In genomic region chr1:6509603-6510291, GRCh38 we compare ENCODE assay signal across 23 cellular contexts. TPM values are rescaled to one million over a fixed set of nuclear protein-coding genes. Genes with fewer than 3 reads are reported as not detected.
DNase-seq lines count a peak whose midpoint lies in the region; ATAC-seq, FAIRE-seq and TF ChIP-seq lines count a peak whose summit lies in the region.
"Had no signal": no experiment of that assay in that cellular context is flagged by ENCODE, and none has a peak within 500 bp of the region (broad histone marks: within the 10 kb centered on the region; RNA-seq: fewer than 3 reads in every experiment).

No MANE protein-coding gene starts in this region.

- H3K9me3 ChIP-seq in SJCRH30 (replicated peaks): no peaks in the 10 kb centered on the region
- H3K9me3 ChIP-seq: gastrocnemius medialis, sigmoid colon had no signal

- no peaks in the 10 kb centered on the region for H3K36me3 Mint-ChIP-seq in natural killer cell treated with Interleukin-12 subunit alpha and Interleukin-12 subunit beta and Interleukin-15 and Interleukin-18, amount 100 ng/mL, for 72 hours
- H3K36me3 Mint-ChIP-seq: type B pancreatic cell had no signal

- H3K27me3 ChIP-seq in SJCRH30: no peaks in the 10 kb centered on the region
- H3K27me3 ChIP-seq: gastrocnemius medialis, sigmoid colon had no signal

- no peaks in the 10 kb centered on the region for H3K4me1 Mint-ChIP-seq in natural killer cell treated with Interleukin-12 subunit alpha and Interleukin-12 subunit beta and Interleukin-15 and Interleukin-18, amount 100 ng/mL, for 72 hours (ENCODE audit: low read depth in 2 of 2)
- H3K4me1 Mint-ChIP-seq: B cell; central memory CD8-positive, alpha-beta T cell had no signal

- no peak overlapping the region for H3K27ac Mint-ChIP-seq in natural killer cell treated with Interleukin-12 subunit alpha and Interleukin-12 subunit beta and Interleukin-15 and Interleukin-18, amount 100 ng/mL, for 72 hours
- H3K27ac Mint-ChIP-seq: B cell, type B pancreatic cell had no signal

- no peak for FAIRE-seq in GM12891 (lab: Jason Lieb, UNC)

- H3K36me3 ChIP-seq in SJCRH30: no peaks in the 10 kb centered on the region
- H3K36me3 ChIP-seq: gastrocnemius medialis, sigmoid colon had no signal

- no peak overlapping the region for H3K4me3 ChIP-seq in SJCRH30
- H3K4me3 ChIP-seq: gastrocnemius medialis, sigmoid colon had no signal

- no peaks in the 10 kb centered on the region for H3K27me3 Mint-ChIP-seq in natural killer cell treated with Interleukin-12 subunit alpha and Interleukin-12 subunit beta and Interleukin-15 and Interleukin-18, amount 100 ng/mL, for 72 hours
- H3K27me3 Mint-ChIP-seq: type B pancreatic cell had no signal

- no peak overlapping the region for H3K27ac ChIP-seq in SJCRH30
- H3K27ac ChIP-seq: gastrocnemius medialis, sigmoid colon had no signal

- DNase-seq in GM12891 (ENCODE audit: insufficient read length, low spot score) (peak; percentile 20), SJCRH30 (peak; percentile 17 to 32), left ventricle myocardium superior (no peak), posterior vena cava (ENCODE audit: low spot score) (peak; percentile 72), AG08395 (ENCODE audit: low spot score) (no peak), NCI-H2107 treated with DMSO at 0.1 percent for 48 hours (lab: John Stamatoyannopoulos, UW; ENCODE audit: unreplicated experiment) (no peak)
- DNase-seq in natural killer cell treated with Interleukin-12 subunit alpha and Interleukin-12 subunit beta and Interleukin-15 and Interleukin-18, amount 100 ng/mL, for 72 hours (ENCODE audit: low spot score): no peak
- DNase-seq: activated CD4-positive, alpha-beta T cell treated with anti-CD3 and anti-CD28 coated beads, Interleukin-2, amount 50 U/mL, for 1 hour; activated gamma-delta T cell; DMS153; effector CD4-positive, alpha-beta T cell; gastrocnemius medialis; KG1; NCI-H2107; NCI-H524 treated with DMSO at 0.1 percent for 48 hours; occipital lobe; sigmoid colon; stimulated activated naive CD4-positive, alpha-beta T cell treated with Interleukin-2 at 50 U/mL for 16 hours had no signal

- intact Hi-C loops in left ventricle myocardium superior (cut with micrococcal nuclease) (no loop called here), posterior vena cava (cut with DNase I) (no loop called here)

- H3K4me1 ChIP-seq in SJCRH30: peaks cover 73% of the 10 kb centered on the region
- H3K4me1 ChIP-seq: sigmoid colon had no signal

- H3K4me3 Mint-ChIP-seq in natural killer cell treated with Interleukin-12 subunit alpha and Interleukin-12 subunit beta and Interleukin-15 and Interleukin-18, amount 100 ng/mL, for 72 hours: no peak overlapping the region
- H3K4me3 Mint-ChIP-seq: B cell; central memory CD8-positive, alpha-beta T cell; type B pancreatic cell had no signal

- ATAC-seq in left ventricle myocardium superior: peak; percentile 74
- ATAC-seq in natural killer cell treated with Interleukin-12 subunit alpha and Interleukin-12 subunit beta and Interleukin-15 and Interleukin-18, amount 100 ng/mL, for 72 hours: no peak
- ATAC-seq: esophagus mucosa, gastrocnemius medialis had no signal

- no peak for TF ChIP-seq POLR2A in GM12891 (IDR thresholded peaks at IDR 0.05; ENCODE audit: low read depth, low read length)

- H3K9me3 Mint-ChIP-seq in natural killer cell treated with Interleukin-12 subunit alpha and Interleukin-12 subunit beta and Interleukin-15 and Interleukin-18, amount 100 ng/mL, for 72 hours: no peaks in the 10 kb centered on the region
- H3K9me3 Mint-ChIP-seq: central memory CD8-positive, alpha-beta T cell; type B pancreatic cell had no signal

TF ChIP-seq in GM12891, 5 proteins besides CTCF, POLR2A, EP300 and RAD21:
- TF ChIP-seq SPI1 (IDR thresholded peaks at IDR 0.05; ENCODE audit: low read depth, low read length) (no peak), POLR2AphosphoS5 (IDR thresholded peaks at IDR 0.05; ENCODE audit: low read depth, low read length) (no peak), POU2F2 (IDR thresholded peaks at IDR 0.05; ENCODE audit: low read depth, low read length) (no peak), PAX5 (IDR thresholded peaks at IDR 0.05; ENCODE audit: insufficient read depth, low read length, severe bottlenecking) (no peak), TAF1 (IDR thresholded peaks at IDR 0.05; ENCODE audit: low read depth, low read length) (no peak)

RNA-seq across cellular contexts. Expression of gene PLEKHG5, which starts 18.3 kb away (rescaled TPM):
- polyA plus RNA-seq in GM12891 (2012; ENCODE audit: low read depth, missing spikeins): 0.24 TPM
- total RNA-seq in SJCRH30 (2014; rRNA removed; shearing (Covaris generic)): 3.7 and 5.3 TPM in 2 replicates
- total RNA-seq in left ventricle myocardium superior (16.9 TPM), posterior vena cava (10 to 100 TPM in 1 of 2 donors, 1 to 10 TPM in 1; 8.9 to 13.0 TPM)
- under 1 TPM; 0.33 to 0.81 TPM for total RNA-seq in natural killer cell treated with Interleukin-12 subunit alpha and Interleukin-12 subunit beta and Interleukin-15 and Interleukin-18, amount 100 ng/mL, for 72 hours

RNA-seq across cellular contexts. Expression of gene TNFRSF25, which starts 43.8 kb away (rescaled TPM):
- 0.46 TPM for polyA plus RNA-seq in GM12891 (2012; ENCODE audit: low read depth, missing spikeins)
- 4.1 and 4.6 TPM in 2 replicates for total RNA-seq in SJCRH30 (2014; rRNA removed; shearing (Covaris generic))
- total RNA-seq in left ventricle myocardium superior (10.8 TPM), posterior vena cava (1 to 10 TPM; 7.0 to 9.2 TPM)
- 100 to 1,000 TPM in 1 of 2 donors, 10 to 100 TPM in 1; 83.6 to 106 TPM for total RNA-seq in natural killer cell treated with Interleukin-12 subunit alpha and Interleukin-12 subunit beta and Interleukin-15 and Interleukin-18, amount 100 ng/mL, for 72 hours

RNA-seq across cellular contexts. Expression of gene NOL9, which starts 44.6 kb away (rescaled TPM):
- polyA plus RNA-seq in GM12891 (2012; ENCODE audit: low read depth, missing spikeins): 5.1 TPM
- 63.5 and 64.7 TPM in 2 replicates for total RNA-seq in SJCRH30 (2014; rRNA removed; shearing (Covaris generic))
- 12.9 TPM for total RNA-seq in left ventricle myocardium superior
- total RNA-seq in posterior vena cava: 10 to 100 TPM; 21.2 to 23.9 TPM
- total RNA-seq in natural killer cell treated with Interleukin-12 subunit alpha and Interleukin-12 subunit beta and Interleukin-15 and Interleukin-18, amount 100 ng/mL, for 72 hours: 10 to 100 TPM; 41.6 to 80.5 TPM

RNA-seq across cellular contexts. Expression of gene TAS1R1, which starts 45.4 kb away (rescaled TPM):
- 0.21 TPM for polyA plus RNA-seq in GM12891 (2012; ENCODE audit: low read depth, missing spikeins)
- 0.14 and 0.20 TPM in 2 replicates for total RNA-seq in SJCRH30 (2014; rRNA removed; shearing (Covaris generic))
- total RNA-seq in left ventricle myocardium superior: not detected
- not detected for total RNA-seq in posterior vena cava
- total RNA-seq in natural killer cell treated with Interleukin-12 subunit alpha and Interleukin-12 subunit beta and Interleukin-15 and Interleukin-18, amount 100 ng/mL, for 72 hours: not detected
- total RNA-seq: B cell; esophagus mucosa; gastrocnemius medialis; occipital lobe; T-helper 1 cell treated with Interleukin-12 subunit alpha and Interleukin-12 subunit beta and Interleukin-4 antibody, amounts not matched to agents 30 ng/mL and 1 ng/mL, for 36 hours had no signal

Comparison
In these comparisons a context has a peak if more than half of its experiments do, and no peak if none do; other contexts are left out.
1. DNase-seq: peak in GM12891 (single experiment), SJCRH30 (2 of 2) and posterior vena cava (single experiment); none in left ventricle myocardium superior (single experiment), natural killer cell treated with Interleukin-12 subunit alpha and Interleukin-12 subunit beta and Interleukin-15 and Interleukin-18, amount 100 ng/mL, for 72 hours (single experiment), AG08395 (single experiment) and NCI-H2107 treated with DMSO at 0.1 percent for 48 hours (single experiment).